In the genomic region with DNA sequence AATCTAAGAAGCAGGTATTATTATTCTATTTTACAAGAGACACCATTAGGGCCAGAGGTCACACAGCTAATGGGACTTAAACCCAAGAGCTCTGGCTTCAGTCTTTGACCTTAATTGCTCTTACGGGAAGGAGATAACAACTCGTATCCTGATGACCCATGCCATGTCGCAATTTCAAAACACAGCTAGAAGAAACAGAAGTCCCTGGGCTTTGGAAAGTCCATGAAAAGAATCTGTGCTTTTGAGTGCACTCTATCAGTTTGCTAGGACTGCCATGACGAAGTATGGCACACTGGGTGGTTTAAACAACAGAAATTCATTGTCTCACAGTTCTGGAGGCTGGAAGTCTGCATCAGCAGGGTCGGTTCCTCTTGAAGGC, we compare ENCODE assay signal across 21 cellular contexts.
A peak's percentile ranks its signal among the peaks of the same experiment; 100 is the strongest.
DNase-seq lines count a peak whose midpoint lies in the region; TF ChIP-seq lines count a peak whose summit lies in the region.
"Had no signal": no experiment of that assay in that cellular context is flagged by ENCODE, and none has a peak within 500 bp of the region (broad histone marks: within the 10 kb centered on the region; RNA-seq: fewer than 3 reads in every experiment).

No MANE protein-coding gene starts in this region.

- TF ChIP-seq CTCF in endodermal cell (conservative IDR thresholded peaks at IDR 0.05) (no peak), neural progenitor cell (IDR thresholded peaks at IDR 0.05) (no peak)

- peaks cover 15% of the 10 kb centered on the region for H3K4me1 ChIP-seq in CD8-positive, alpha-beta memory T cell (ENCODE audit: insufficient read depth, low read length)
- peaks cover 7% of the 10 kb centered on the region for H3K4me1 ChIP-seq in endodermal cell (ENCODE audit: control insufficient read depth, insufficient read depth, low read length)
- H3K4me1 ChIP-seq in neural progenitor cell: peaks cover 28% of the 10 kb centered on the region
- H3K4me1 ChIP-seq: BE2C had no signal

- no peaks in the 10 kb centered on the region for H3K27me3 Mint-ChIP-seq in CD8-positive, alpha-beta memory T cell
- H3K27me3 Mint-ChIP-seq in endodermal cell (ENCODE audit: insufficient read depth) (peaks cover 8% of the 10 kb centered on the region), neural progenitor cell (ENCODE audit: insufficient read depth, low read depth) (peaks cover 2% of the 10 kb centered on the region)

- H3K4me3 ChIP-seq in CD8-positive, alpha-beta memory T cell (ENCODE audit: low read length): no peak overlapping the region
- H3K4me3 ChIP-seq in endodermal cell (ENCODE audit: low read length) (peak overlapping the region; percentile 0), neural progenitor cell (no peak overlapping the region)
- H3K4me3 ChIP-seq: dorsolateral prefrontal cortex, gastrocnemius medialis, pancreas, upper lobe of left lung had no signal

- no peak overlapping the region for H2AFZ ChIP-seq in neural progenitor cell (replicated peaks)

- H3K79me2 ChIP-seq in neural progenitor cell (ENCODE audit: low read depth): no peaks in the 10 kb centered on the region

- no peak overlapping the region for H3K27ac ChIP-seq in CD8-positive, alpha-beta memory T cell (ENCODE audit: low read depth, low read length)
- no peak overlapping the region for H3K27ac ChIP-seq in endodermal cell (ENCODE audit: low read depth, low read length)
- no peak overlapping the region for H3K27ac ChIP-seq in neural progenitor cell
- H3K27ac ChIP-seq: 22Rv1, gastrocnemius medialis had no signal

- peaks cover 39 to 56% (median 54%) of the 10 kb centered on the region in 3 donors for H3K4me1 Mint-ChIP-seq in CD8-positive, alpha-beta memory T cell
- H3K4me1 Mint-ChIP-seq in endodermal cell (peaks cover 25% of the 10 kb centered on the region), neural progenitor cell (peaks cover 21% of the 10 kb centered on the region)

- H3K27ac Mint-ChIP-seq in CD8-positive, alpha-beta memory T cell: peak overlapping the region in 5 of 8 donors; percentile 2 to 76 (median 60)
- H3K27ac Mint-ChIP-seq in endodermal cell (no peak overlapping the region), neural progenitor cell (no peak overlapping the region)

- H3K4me3 Mint-ChIP-seq in CD8-positive, alpha-beta memory T cell: no peak overlapping the region
- H3K4me3 Mint-ChIP-seq in endodermal cell (no peak overlapping the region), neural progenitor cell (no peak overlapping the region)

- H3K4me2 ChIP-seq in neural progenitor cell: peak overlapping the region; percentile 30

- WGBS in endodermal cell (ENCODE audit: insufficient coverage in 1 of 2, insufficient read length in 1 of 2), 2 experiments: 83 to 86% methylated on average over 5 of the region's 5 CpGs

- peaks cover 0 to 3% (median 0%) of the 10 kb centered on the region in 5 donors for H3K9me3 Mint-ChIP-seq in CD8-positive, alpha-beta memory T cell
- H3K9me3 Mint-ChIP-seq in endodermal cell (peaks cover 14% of the 10 kb centered on the region), neural progenitor cell (no peaks in the 10 kb centered on the region)

- no peaks in the 10 kb centered on the region for H3K9me3 ChIP-seq in CD8-positive, alpha-beta memory T cell (ENCODE audit: low read length)
- H3K9me3 ChIP-seq in endodermal cell (ENCODE audit: control insufficient read depth, low read length) (peaks cover 20% of the 10 kb centered on the region), neural progenitor cell (ENCODE audit: low read depth) (no peaks in the 10 kb centered on the region)
- H3K9me3 ChIP-seq: BE2C, gastrocnemius medialis, pancreas, upper lobe of left lung had no signal

- H3K36me3 Mint-ChIP-seq in CD8-positive, alpha-beta memory T cell: peaks cover 16 to 23% (median 18%) of the 10 kb centered on the region in 3 donors
- H3K36me3 Mint-ChIP-seq in endodermal cell (ENCODE audit: low read depth) (peaks cover 16% of the 10 kb centered on the region), neural progenitor cell (peaks cover 5% of the 10 kb centered on the region)

- no peaks in the 10 kb centered on the region for H3K27me3 ChIP-seq in CD8-positive, alpha-beta memory T cell (ENCODE audit: insufficient read depth, low read length, poor library complexity, severe bottlenecking)
- no peaks in the 10 kb centered on the region for H3K27me3 ChIP-seq in endodermal cell (ENCODE audit: control insufficient read depth, insufficient read depth, low read length, poor library complexity, severe bottlenecking)
- no peaks in the 10 kb centered on the region for H3K27me3 ChIP-seq in neural progenitor cell
- H3K27me3 ChIP-seq: BE2C, dorsolateral prefrontal cortex, gastrocnemius medialis, pancreas, upper lobe of left lung had no signal

- no peaks in the 10 kb centered on the region for H3K36me3 ChIP-seq in CD8-positive, alpha-beta memory T cell (ENCODE audit: insufficient read depth, low read length)
- H3K36me3 ChIP-seq in endodermal cell (ENCODE audit: control insufficient read depth, insufficient read depth, low read length): peaks cover 3% of the 10 kb centered on the region
- no peaks in the 10 kb centered on the region for H3K36me3 ChIP-seq in neural progenitor cell
- H3K36me3 ChIP-seq: BE2C, gastrocnemius medialis, pancreas, upper lobe of left lung had no signal

- H4K20me1 ChIP-seq in neural progenitor cell (ENCODE audit: low read depth): no peaks in the 10 kb centered on the region

- POLR2A ChIA-PET in CD8-positive, alpha-beta memory T cell (lab: Charles Lee): no interaction called here

- peaks cover 26% of the 10 kb centered on the region for H3F3A ChIP-seq in neural progenitor cell (ENCODE audit: low read depth)

- H3K9ac ChIP-seq in endodermal cell (ENCODE audit: extremely low read depth, low read length, poor library complexity, severe bottlenecking): no peak overlapping the region
- no peak overlapping the region for H3K9ac ChIP-seq in neural progenitor cell

- CTCF ChIA-PET in CD8-positive, alpha-beta memory T cell (lab: Charles Lee): interaction anchor here (1.5 to 2.6 kb wide), 2 partner anchors 8 to 17 kb away, joined by 4 to 9 read pairs; no protein-coding TSS in a partner anchor

- DNase-seq in DMS53 (lab: John Stamatoyannopoulos, UW) (peak; percentile 35), DMS53 treated with DMSO at 0.1 percent for 48 hours (lab: John Stamatoyannopoulos, UW; ENCODE audit: unreplicated experiment) (no peak), endodermal cell (no peak), neural progenitor cell (ENCODE audit: low spot score) (peak; percentile 37), islet precursor cell (no peak), glomerular visceral epithelial cell (ENCODE audit: extremely low spot score) (no peak), AML-193 (lab: John Stamatoyannopoulos, UW) (no peak)
- no peak for DNase-seq in CD8-positive, alpha-beta memory T cell
- DNase-seq: activated CD4-positive, alpha-beta T cell treated with anti-CD3 and anti-CD28 coated beads for 4 hours; activated effector memory CD4-positive, alpha-beta T cell treated with Interleukin-2 at 50 U/mL for 16 hours; BE2C; central memory CD4-positive, alpha-beta T cell; dorsolateral prefrontal cortex; gastrocnemius medialis; H7; left cardiac atrium; NCI-H1436 treated with DMSO at 0.1 percent for 48 hours; stimulated activated CD4-positive, alpha-beta T cell treated with anti-CD3 and anti-CD28 coated beads, Interleukin-2, amount 100 ng/mL, for 48 hours; upper lobe of left lung had no signal

Comparison
In these comparisons a context has a peak if more than half of its experiments do, and no peak if none do; other contexts are left out.
1. DNase-seq: peak in DMS53 (single experiment) and neural progenitor cell (single experiment); none in DMS53 treated with DMSO at 0.1 percent for 48 hours (single experiment), CD8-positive, alpha-beta memory T cell (0 of 5), endodermal cell (single experiment), islet precursor cell (single experiment), glomerular visceral epithelial cell (single experiment) and AML-193 (0 of 2).
2. H3K27ac Mint-ChIP-seq: peak in CD8-positive, alpha-beta memory T cell (5 of 8); none in endodermal cell (single experiment) and neural progenitor cell (single experiment).